20 cellular contexts compared by ENCODE assay signal in the genomic region with DNA sequence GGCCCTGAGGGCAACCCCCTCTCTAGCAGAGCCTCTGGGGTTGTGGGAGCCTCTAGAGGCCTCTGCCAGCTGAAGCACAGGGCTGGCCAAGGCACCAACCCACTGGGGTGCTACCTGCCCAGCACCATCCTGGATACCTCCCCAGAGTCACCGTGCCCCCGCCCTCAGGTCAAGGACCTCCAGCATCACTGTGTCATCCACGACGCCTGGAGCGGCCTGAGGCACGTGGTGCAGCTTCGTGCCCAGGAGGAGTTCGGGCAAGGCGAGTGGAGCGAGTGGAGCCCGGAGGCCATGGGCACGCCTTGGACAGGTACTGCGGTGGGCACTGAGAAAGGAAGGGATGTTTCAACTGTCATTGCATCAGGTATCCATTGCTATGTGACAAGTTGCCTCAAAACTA.
"Had no signal": no experiment of that assay in that cellular context is flagged by ENCODE, and none has a peak within 500 bp of the region (broad histone marks: within the 10 kb centered on the region; RNA-seq: fewer than 3 reads in every experiment).

No MANE protein-coding gene starts in this region.

- ATAC-seq: pancreas had no signal

- H3K9ac ChIP-seq: neural progenitor cell, SK-N-SH had no signal

- H3K27me3 ChIP-seq: adrenal gland, neural progenitor cell, pancreas had no signal

- H3K9me3 ChIP-seq: adrenal gland, pancreas, SK-N-SH had no signal

- FAIRE-seq: colon, endometrium, pancreas had no signal

- H3K4me2 ChIP-seq: neural progenitor cell, SK-N-SH had no signal

- H3K36me3 ChIP-seq: neural progenitor cell, pancreas had no signal

- H3K27ac ChIP-seq: neural progenitor cell, pancreas, VCaP had no signal

- H2AFZ ChIP-seq: neural progenitor cell had no signal

- H3K4me3 ChIP-seq: adrenal gland, lung, neural progenitor cell, pancreas had no signal

- DNase-seq: activated CD4-positive, alpha-beta T cell treated with anti-CD3 and anti-CD28 coated beads for 1 hour; activated CD4-positive, alpha-beta T cell treated with anti-CD3 and anti-CD28 coated beads, Interleukin-2, amount 50 U/mL, for 48 hours; activated effector memory CD4-positive, alpha-beta T cell treated with Interleukin-2 at 50 U/mL for 16 hours; activated T-cell treated with anti-CD3 and anti-CD28 coated beads, Interleukin-2, amount 50 U/mL, for 1 hour; adrenal gland; foreskin fibroblast; midbrain; naive B cell; SK-N-SH; stimulated activated CD4-positive, alpha-beta T cell treated with anti-CD3 and anti-CD28 coated beads, Interleukin-15, amount 100 ng/mL, for 24 hours; stimulated activated CD4-positive, alpha-beta T cell treated with anti-CD3 and anti-CD28 coated beads, Interleukin-4, amount 100 ng/mL, for 4 hours; stimulated activated CD8-positive, alpha-beta memory T cell treated with anti-CD3 and anti-CD28 coated beads, Interleukin-4, amount 100 ng/mL, for 48 hours; stimulated activated naive CD4-positive, alpha-beta T cell treated with Interleukin-2 at 50 U/mL for 16 hours; T-helper 1 cell had no signal
